Comparison of ENCODE assay signal across 8 cellular contexts in the genomic region with DNA sequence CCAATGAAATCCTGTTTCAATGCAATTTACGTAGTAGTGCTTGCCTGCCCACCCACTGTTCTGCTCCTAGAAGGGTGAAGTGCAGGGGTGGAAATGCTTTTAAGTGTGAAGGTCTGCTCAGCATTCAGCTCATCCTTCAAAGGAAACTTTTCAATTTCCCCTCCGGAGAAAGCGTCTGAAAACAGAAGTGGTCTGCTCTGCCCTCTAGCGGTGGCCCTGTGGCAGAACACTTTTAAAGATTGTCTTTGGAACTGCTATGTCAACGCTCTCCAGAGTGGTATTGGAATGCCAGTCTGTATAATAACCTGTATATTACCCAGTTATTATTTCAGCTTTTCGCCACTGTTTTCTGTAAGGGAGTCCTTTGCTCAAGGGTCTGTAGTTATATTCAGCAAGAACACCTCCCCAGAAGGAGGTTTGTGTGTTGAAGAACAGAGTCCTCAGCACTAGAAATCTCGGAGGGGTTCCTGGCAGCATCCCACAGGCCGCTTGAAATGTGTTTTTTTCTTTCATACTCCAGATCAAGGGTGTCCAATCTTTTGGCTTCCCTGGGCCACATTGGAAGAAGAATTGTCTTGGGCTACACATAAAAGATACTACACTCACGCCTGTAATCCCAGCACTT.
DNase-seq lines count a peak whose midpoint lies in the region; ATAC-seq, FAIRE-seq and TF ChIP-seq lines count a peak whose summit lies in the region.

No MANE protein-coding gene starts in this region.

- TF ChIP-seq CTCF in GM12874 (IDR thresholded peaks at IDR 0.05; ENCODE audit: insufficient read depth, low read depth, low read length) (peak; percentile 80), progenitor cell of endocrine pancreas (IDR thresholded peaks at IDR 0.05; ENCODE audit: unreplicated experiment) (peak; percentile 97)

- peaks cover 32% of the 10 kb centered on the region for H3K4me1 Mint-ChIP-seq in progenitor cell of endocrine pancreas (ENCODE audit: low read depth)

- ATAC-seq in HG03558 (IDR thresholded peaks at IDR 0.05; ENCODE audit: extremely low read depth, unreplicated experiment) (peak; percentile 67), GM18870 (IDR thresholded peaks at IDR 0.05; ENCODE audit: unreplicated experiment) (no peak)

- peak; percentile 72 for DNase-seq in RKO (ENCODE audit: low spot score)
- DNase-seq in activated gamma-delta T cell treated with anti-CD3 and anti-CD28 coated beads, Interleukin-2, amount 50 U/mL, for 16 hours (ENCODE audit: low read depth) = peak; percentile 39
- peak; percentile 56 for DNase-seq in globus pallidus (ENCODE audit: low spot score)
- DNase-seq in progenitor cell of endocrine pancreas (ENCODE audit: low spot score, unreplicated experiment) = peak; percentile 39

- H3K36me3 Mint-ChIP-seq in progenitor cell of endocrine pancreas (ENCODE audit: insufficient read depth) = peaks cover 2% of the 10 kb centered on the region

- no peak overlapping the region for H3K4me3 Mint-ChIP-seq in progenitor cell of endocrine pancreas (ENCODE audit: low read depth)

- FAIRE-seq in A204.1 (lab: Jason Lieb, UNC) = peak; percentile 11

- H3K27ac Mint-ChIP-seq in progenitor cell of endocrine pancreas = peak overlapping the region; percentile 57

- no peaks in the 10 kb centered on the region for H3K9me3 Mint-ChIP-seq in progenitor cell of endocrine pancreas (ENCODE audit: low read depth)

- peaks cover 3% of the 10 kb centered on the region for H3K27me3 Mint-ChIP-seq in progenitor cell of endocrine pancreas
